Comparison of ENCODE assay signal across 1 cellular context in the genomic region with DNA sequence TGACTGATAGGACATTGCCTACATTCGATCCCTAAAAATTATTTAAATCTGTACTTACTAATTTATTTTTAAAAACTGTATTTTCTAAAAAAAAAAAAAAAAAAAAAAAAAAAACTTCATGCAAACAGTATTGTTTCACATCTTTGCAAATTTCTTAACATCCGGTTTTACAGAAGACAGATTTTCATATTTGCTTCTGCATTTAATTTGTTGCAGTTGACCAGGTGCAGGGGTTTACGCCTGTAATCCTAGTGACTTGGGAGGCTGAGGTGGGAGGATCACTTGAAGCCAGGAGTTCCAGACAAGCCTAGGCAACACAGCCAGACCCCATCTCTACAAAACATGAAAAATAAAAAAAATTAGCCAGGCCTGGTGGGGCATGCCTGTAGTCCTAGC.
TF ChIP-seq lines count a peak whose summit lies in the region.

No MANE protein-coding gene starts in this region.

TF ChIP-seq in H1, 55 proteins besides CTCF, POLR2A, EP300 and RAD21:
- TF ChIP-seq PHF8 (conservative IDR thresholded peaks at IDR 0.05; ENCODE audit: low read depth, low read length) = no peak
- TF ChIP-seq POU5F1 (IDR thresholded peaks at IDR 0.05; ENCODE audit: low read depth, low read length) = no peak
- TF ChIP-seq FOSL1 (IDR thresholded peaks at IDR 0.05; ENCODE audit: insufficient read depth, low read depth, low read length) = no peak
- TF ChIP-seq SP2 (IDR thresholded peaks at IDR 0.05; ENCODE audit: low read length) = no peak
- TF ChIP-seq SAP30 (IDR thresholded peaks at IDR 0.05; ENCODE audit: insufficient read depth, insufficient replicate concordance, low read length) = no peak
- no peak for TF ChIP-seq USF2 (IDR thresholded peaks at IDR 0.05; ENCODE audit: low read length)
- no peak for TF ChIP-seq HDAC2 (IDR thresholded peaks at IDR 0.05; ENCODE audit: borderline replicate concordance in 1 of 2, low read depth in 2 of 2, low read length in 2 of 2)
- TF ChIP-seq HDAC6 (IDR thresholded peaks at IDR 0.05; ENCODE audit: low read depth, low read length) = no peak
- TF ChIP-seq CEBPB (IDR thresholded peaks at IDR 0.05; ENCODE audit: low read depth, low read length) = no peak
- TF ChIP-seq TAF7 (optimal IDR thresholded peaks at IDR 0.05; ENCODE audit: borderline replicate concordance, low read depth, low read length) = no peak
- no peak for TF ChIP-seq SIN3A (conservative IDR thresholded peaks at IDR 0.05 in 1 of 2, IDR thresholded peaks at IDR 0.05 in 1 of 2; ENCODE audit: low read depth in 1 of 2, low read length in 2 of 2)
TF ChIP-seq in H1: peak in this region for 0.
